1 cellular context compared by ENCODE assay signal in genomic region chr9:75190762-75191161, GRCh38.
TF ChIP-seq lines count a peak whose summit lies in the region.

No MANE protein-coding gene starts in this region.

TF ChIP-seq in HepG2, 621 proteins besides CTCF, POLR2A, EP300 and RAD21 (continued from another document):
- no peak for TF ChIP-seq MTERF4 (CRISPR knock-in tag; IDR thresholded peaks at IDR 0.05)
